Comparison of ENCODE assay signal across 8 cellular contexts in the genomic region with DNA sequence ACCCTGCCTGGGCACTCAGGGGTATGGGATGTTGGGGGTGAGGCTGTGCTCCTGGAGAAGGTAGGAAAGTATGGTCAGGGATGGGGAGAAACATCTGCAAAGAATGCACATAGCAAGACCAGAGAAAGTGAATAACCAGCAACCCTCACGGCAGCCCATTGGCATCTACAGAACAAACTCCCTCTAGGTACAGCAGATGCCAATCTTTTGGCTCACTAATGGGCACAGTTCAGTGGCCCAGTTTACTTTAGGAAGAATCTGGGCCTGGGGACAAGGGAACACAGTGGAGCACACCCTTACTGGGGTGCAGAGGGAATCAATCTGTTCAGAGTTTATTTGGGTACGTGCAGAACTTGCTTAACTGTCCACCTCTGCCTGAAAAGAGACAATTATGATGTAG.
DNase-seq lines count a peak whose midpoint lies in the region; ATAC-seq lines count a peak whose summit lies in the region.
"Had no signal": no experiment of that assay in that cellular context is flagged by ENCODE, and none has a peak within 500 bp of the region (broad histone marks: within the 10 kb centered on the region; RNA-seq: fewer than 3 reads in every experiment).

No MANE protein-coding gene starts in this region.

- peaks cover 47% of the 10 kb centered on the region for H3K4me1 Mint-ChIP-seq in stimulated activated memory B cell treated with anti-CD40 and anti-IgM and Interleukin-4, amounts not matched to agents 10 μg/mL and 1 μg/mL and 100 μg/mL, for 72 hours

- no peaks in the 10 kb centered on the region for H3K27me3 Mint-ChIP-seq in stimulated activated memory B cell treated with anti-CD40 and anti-IgM and Interleukin-4, amounts not matched to agents 10 μg/mL and 1 μg/mL and 100 μg/mL, for 72 hours

- peak overlapping the region; percentile 38 for H3K27ac Mint-ChIP-seq in stimulated activated memory B cell treated with anti-CD40 and anti-IgM and Interleukin-4, amounts not matched to agents 10 μg/mL and 1 μg/mL and 100 μg/mL, for 72 hours

- peaks cover 1% of the 10 kb centered on the region for H3K36me3 Mint-ChIP-seq in stimulated activated memory B cell treated with anti-CD40 and anti-IgM and Interleukin-4, amounts not matched to agents 10 μg/mL and 1 μg/mL and 100 μg/mL, for 72 hours

- H3K9me3 Mint-ChIP-seq in stimulated activated memory B cell treated with anti-CD40 and anti-IgM and Interleukin-4, amounts not matched to agents 10 μg/mL and 1 μg/mL and 100 μg/mL, for 72 hours, result no peaks in the 10 kb centered on the region

- no peak for DNase-seq in NCI-H1105 (lab: John Stamatoyannopoulos, UW)

- H3K4me3 Mint-ChIP-seq in stimulated activated memory B cell treated with anti-CD40 and anti-IgM and Interleukin-4, amounts not matched to agents 10 μg/mL and 1 μg/mL and 100 μg/mL, for 72 hours, result no peak overlapping the region

- peak overlapping the region; percentile 51 for H3K27ac ChIP-seq in cingulate gyrus (ENCODE audit: low read depth, low read length)
- H3K27ac ChIP-seq: SK-N-MC had no signal

- ATAC-seq in GM21529 (IDR thresholded peaks at IDR 0.05; ENCODE audit: unreplicated experiment), result peak; percentile 16
- ATAC-seq in HG03432 (IDR thresholded peaks at IDR 0.05; ENCODE audit: unreplicated experiment), result peak; percentile 14
- no peak for ATAC-seq in stimulated activated memory B cell treated with anti-CD40 and anti-IgM and Interleukin-4, amounts not matched to agents 10 μg/mL and 1 μg/mL and 100 μg/mL, for 72 hours
- ATAC-seq in GM21367 (IDR thresholded peaks at IDR 0.05; ENCODE audit: unreplicated experiment), result no peak
- no peak for ATAC-seq in HG03097 (IDR thresholded peaks at IDR 0.05; ENCODE audit: low FRiP score, unreplicated experiment)

Comparison
In these comparisons a context has a peak if more than half of its experiments do, and no peak if none do; other contexts are left out.
1. ATAC-seq: peak in GM21529 (single experiment) and HG03432 (single experiment); none in stimulated activated memory B cell treated with anti-CD40 and anti-IgM and Interleukin-4, amounts not matched to agents 10 μg/mL and 1 μg/mL and 100 μg/mL, for 72 hours (single experiment), GM21367 (single experiment) and HG03097 (single experiment).